In the genomic region with DNA sequence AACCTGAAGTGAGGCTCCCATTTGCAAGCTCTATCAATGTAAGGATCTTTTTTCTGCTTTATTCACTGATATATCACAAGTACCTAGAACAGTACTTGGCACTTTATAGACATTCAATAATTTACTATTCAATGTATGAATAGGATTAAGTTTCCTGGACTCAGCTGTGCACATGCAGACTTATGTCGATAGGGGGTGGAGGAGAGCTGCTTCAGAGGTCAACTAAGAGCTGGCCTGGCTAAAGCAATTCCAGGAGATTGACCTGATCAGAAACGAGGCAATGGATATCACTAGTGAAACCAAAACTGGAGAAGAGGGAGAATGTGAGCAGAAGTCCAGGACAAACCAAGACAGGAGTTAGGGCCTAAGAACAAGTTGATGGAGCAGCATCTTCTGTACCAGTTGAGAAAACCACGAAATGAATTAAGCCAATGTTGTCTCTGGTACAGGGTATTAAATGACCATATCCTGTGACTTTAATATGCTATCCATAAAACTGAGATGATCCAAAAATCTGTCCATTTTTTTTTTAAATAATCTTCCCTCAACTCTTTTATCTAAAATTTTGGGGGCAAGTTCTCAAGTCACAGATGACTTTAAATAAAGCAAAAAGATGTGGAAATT, we compare ENCODE assay signal across 9 cellular contexts.
DNase-seq lines count a peak whose midpoint lies in the region; ATAC-seq and TF ChIP-seq lines count a peak whose summit lies in the region.
"Had no signal": no experiment of that assay in that cellular context is flagged by ENCODE, and none has a peak within 500 bp of the region (broad histone marks: within the 10 kb centered on the region; RNA-seq: fewer than 3 reads in every experiment).

No MANE protein-coding gene starts in this region.

- CTCF ChIA-PET in CD4-positive, alpha-beta T cell (lab: Charles Lee), result no interaction called here

- DNase-seq in COLO668 (lab: John Stamatoyannopoulos, UW; ENCODE audit: unreplicated experiment) (peak; percentile 11), MV-4-11 (lab: John Stamatoyannopoulos, UW) (peak; percentile 13), astrocyte of the spinal cord (ENCODE audit: low read depth, low spot score) (peak; percentile 61), inferior parietal cortex (ENCODE audit: extremely low spot score) (peak; percentile 27), tibial artery (no peak)
- no peak for DNase-seq in CD4-positive, alpha-beta T cell

- ATAC-seq in GM19467 (IDR thresholded peaks at IDR 0.05; ENCODE audit: unreplicated experiment) (peak; percentile 64), HG03460 (IDR thresholded peaks at IDR 0.05; ENCODE audit: unreplicated experiment) (no peak)
- ATAC-seq in CD4-positive, alpha-beta T cell (ENCODE audit: poor library complexity), result no peak

- H3K4me3 Mint-ChIP-seq in CD4-positive, alpha-beta T cell, result no peak overlapping the region
- H3K4me3 Mint-ChIP-seq: IgD-negative memory B cell had no signal

- TF ChIP-seq CTCF in astrocyte of the spinal cord (IDR thresholded peaks at IDR 0.05; ENCODE audit: low read depth, low read length) (peak; percentile 92), tibial artery (IDR thresholded peaks at IDR 0.05) (peak; percentile 48 to 49)
- no peak for TF ChIP-seq CTCF in CD4-positive, alpha-beta T cell (IDR thresholded peaks at IDR 0.05)

- in situ Hi-C loops in astrocyte of the spinal cord (cut with HindIII; ENCODE audit: low sequenced_read_pairs), result no loop called here

- no peak overlapping the region for H3K27ac ChIP-seq in tibial artery
- no peak overlapping the region for H3K27ac ChIP-seq in CD4-positive, alpha-beta T cell (ENCODE audit: low read depth, low read length)

- H3K9me3 ChIP-seq in tibial artery, result no peaks in the 10 kb centered on the region
- no peaks in the 10 kb centered on the region for H3K9me3 ChIP-seq in CD4-positive, alpha-beta T cell (ENCODE audit: control insufficient read depth, low read length)

- H3K4me1 ChIP-seq in tibial artery, result no peaks in the 10 kb centered on the region

- H3K36me3 ChIP-seq in tibial artery, result no peaks in the 10 kb centered on the region

- no peaks in the 10 kb centered on the region for H3K27me3 Mint-ChIP-seq in CD4-positive, alpha-beta T cell
- H3K27me3 Mint-ChIP-seq: IgD-negative memory B cell had no signal

- intact Hi-C loops in tibial artery (cut with DNase I; ENCODE audit: low total_unique reads), result no loop called here
- intact Hi-C loops in CD4-positive, alpha-beta T cell (cut with DNase I, micrococcal nuclease), result no loop called here

- H3K27ac Mint-ChIP-seq in CD4-positive, alpha-beta T cell, result no peak overlapping the region
- H3K27ac Mint-ChIP-seq: IgD-negative memory B cell had no signal

- H3K27me3 ChIP-seq in tibial artery, result no peaks in the 10 kb centered on the region
- H3K27me3 ChIP-seq in CD4-positive, alpha-beta T cell (ENCODE audit: control insufficient read depth, insufficient read depth, low read length), result no peaks in the 10 kb centered on the region

- no peak overlapping the region for H3K4me3 ChIP-seq in astrocyte of the spinal cord (ENCODE audit: low read depth, low read length)
- no peak overlapping the region for H3K4me3 ChIP-seq in tibial artery

- H3K9me3 Mint-ChIP-seq in CD4-positive, alpha-beta T cell, result no peaks in the 10 kb centered on the region

- H3K36me3 Mint-ChIP-seq in CD4-positive, alpha-beta T cell (ENCODE audit: low read depth), result no peaks in the 10 kb centered on the region
- H3K36me3 Mint-ChIP-seq: IgD-negative memory B cell had no signal

- POLR2A ChIA-PET in CD4-positive, alpha-beta T cell (lab: Charles Lee), result no interaction called here

- no peaks in the 10 kb centered on the region for H3K4me1 Mint-ChIP-seq in CD4-positive, alpha-beta T cell (ENCODE audit: low read depth)
- H3K4me1 Mint-ChIP-seq: IgD-negative memory B cell had no signal

Comparison
In these comparisons a context has a peak if more than half of its experiments do, and no peak if none do; other contexts are left out.
1. DNase-seq: peak in COLO668 (single experiment), MV-4-11 (single experiment), astrocyte of the spinal cord (single experiment) and inferior parietal cortex (single experiment); none in tibial artery (0 of 2) and CD4-positive, alpha-beta T cell (0 of 10).